ENCODE assay signal across 1 cellular context in the genomic region with DNA sequence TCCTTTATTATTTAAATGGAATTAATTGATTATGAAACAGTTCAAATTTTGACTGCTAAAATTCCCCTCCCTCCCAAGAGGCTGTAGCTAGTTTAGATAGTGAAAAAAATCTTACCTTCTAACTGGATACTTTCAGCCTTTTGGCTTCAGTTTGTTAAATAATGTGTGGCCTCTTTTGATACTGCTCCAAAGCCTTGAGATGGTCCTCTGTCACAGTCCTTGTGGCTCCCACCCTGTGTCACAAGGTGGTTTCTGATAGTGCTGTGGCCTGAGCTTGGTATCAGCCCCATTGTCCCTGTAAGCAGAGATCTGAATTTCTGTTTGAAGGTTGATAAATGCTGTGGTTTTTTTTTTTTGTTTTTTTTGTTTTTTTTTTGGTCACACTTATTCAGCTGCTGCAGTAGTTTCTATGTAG.
TF ChIP-seq lines count a peak whose summit lies in the region.

No MANE protein-coding gene starts in this region.

TF ChIP-seq in GM12878, 131 proteins besides CTCF, POLR2A, EP300 and RAD21 (continued from another document and continues in another):
- TF ChIP-seq, protein P1, sequence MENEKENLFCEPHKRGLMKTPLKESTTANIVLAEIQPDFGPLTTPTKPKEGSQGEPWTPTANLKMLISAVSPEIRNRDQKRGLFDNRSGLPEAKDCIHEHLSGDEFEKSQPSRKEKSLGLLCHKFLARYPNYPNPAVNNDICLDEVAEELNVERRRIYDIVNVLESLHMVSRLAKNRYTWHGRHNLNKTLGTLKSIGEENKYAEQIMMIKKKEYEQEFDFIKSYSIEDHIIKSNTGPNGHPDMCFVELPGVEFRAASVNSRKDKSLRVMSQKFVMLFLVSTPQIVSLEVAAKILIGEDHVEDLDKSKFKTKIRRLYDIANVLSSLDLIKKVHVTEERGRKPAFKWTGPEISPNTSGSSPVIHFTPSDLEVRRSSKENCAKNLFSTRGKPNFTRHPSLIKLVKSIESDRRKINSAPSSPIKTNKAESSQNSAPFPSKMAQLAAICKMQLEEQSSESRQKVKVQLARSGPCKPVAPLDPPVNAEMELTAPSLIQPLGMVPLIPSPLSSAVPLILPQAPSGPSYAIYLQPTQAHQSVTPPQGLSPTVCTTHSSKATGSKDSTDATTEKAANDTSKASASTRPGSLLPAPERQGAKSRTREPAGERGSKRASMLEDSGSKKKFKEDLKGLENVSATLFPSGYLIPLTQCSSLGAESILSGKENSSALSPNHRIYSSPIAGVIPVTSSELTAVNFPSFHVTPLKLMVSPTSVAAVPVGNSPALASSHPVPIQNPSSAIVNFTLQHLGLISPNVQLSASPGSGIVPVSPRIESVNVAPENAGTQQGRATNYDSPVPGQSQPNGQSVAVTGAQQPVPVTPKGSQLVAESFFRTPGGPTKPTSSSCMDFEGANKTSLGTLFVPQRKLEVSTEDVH (IDR thresholded peaks at IDR 0.05; ENCODE audit: low read depth, partially characterized antibody): no peak
- no peak for TF ChIP-seq TCF12 (IDR thresholded peaks at IDR 0.05; ENCODE audit: low read depth, low read length)
- TF ChIP-seq SMC3 (IDR thresholded peaks at IDR 0.05; ENCODE audit: borderline replicate concordance, low read length): no peak
- TF ChIP-seq SIX5 (IDR thresholded peaks at IDR 0.05; ENCODE audit: low read depth, low read length, severe bottlenecking): no peak
- TF ChIP-seq, protein P2, sequence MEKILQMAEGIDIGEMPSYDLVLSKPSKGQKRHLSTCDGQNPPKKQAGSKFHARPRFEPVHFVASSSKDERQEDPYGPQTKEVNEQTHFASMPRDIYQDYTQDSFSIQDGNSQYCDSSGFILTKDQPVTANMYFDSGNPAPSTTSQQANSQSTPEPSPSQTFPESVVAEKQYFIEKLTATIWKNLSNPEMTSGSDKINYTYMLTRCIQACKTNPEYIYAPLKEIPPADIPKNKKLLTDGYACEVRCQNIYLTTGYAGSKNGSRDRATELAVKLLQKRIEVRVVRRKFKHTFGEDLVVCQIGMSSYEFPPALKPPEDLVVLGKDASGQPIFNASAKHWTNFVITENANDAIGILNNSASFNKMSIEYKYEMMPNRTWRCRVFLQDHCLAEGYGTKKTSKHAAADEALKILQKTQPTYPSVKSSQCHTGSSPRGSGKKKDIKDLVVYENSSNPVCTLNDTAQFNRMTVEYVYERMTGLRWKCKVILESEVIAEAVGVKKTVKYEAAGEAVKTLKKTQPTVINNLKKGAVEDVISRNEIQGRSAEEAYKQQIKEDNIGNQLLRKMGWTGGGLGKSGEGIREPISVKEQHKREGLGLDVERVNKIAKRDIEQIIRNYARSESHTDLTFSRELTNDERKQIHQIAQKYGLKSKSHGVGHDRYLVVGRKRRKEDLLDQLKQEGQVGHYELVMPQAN (conservative IDR thresholded peaks at IDR 0.05): no peak
- TF ChIP-seq ZNF24 (IDR thresholded peaks at IDR 0.05): no peak
- TF ChIP-seq HDAC6 (IDR thresholded peaks at IDR 0.05; ENCODE audit: unreplicated experiment): no peak
- TF ChIP-seq BRCA1 (IDR thresholded peaks at IDR 0.05; ENCODE audit: low read depth, low read length): no peak
- TF ChIP-seq ZBED1 (IDR thresholded peaks at IDR 0.05; ENCODE audit: borderline replicate concordance): no peak
- TF ChIP-seq, protein P3, sequence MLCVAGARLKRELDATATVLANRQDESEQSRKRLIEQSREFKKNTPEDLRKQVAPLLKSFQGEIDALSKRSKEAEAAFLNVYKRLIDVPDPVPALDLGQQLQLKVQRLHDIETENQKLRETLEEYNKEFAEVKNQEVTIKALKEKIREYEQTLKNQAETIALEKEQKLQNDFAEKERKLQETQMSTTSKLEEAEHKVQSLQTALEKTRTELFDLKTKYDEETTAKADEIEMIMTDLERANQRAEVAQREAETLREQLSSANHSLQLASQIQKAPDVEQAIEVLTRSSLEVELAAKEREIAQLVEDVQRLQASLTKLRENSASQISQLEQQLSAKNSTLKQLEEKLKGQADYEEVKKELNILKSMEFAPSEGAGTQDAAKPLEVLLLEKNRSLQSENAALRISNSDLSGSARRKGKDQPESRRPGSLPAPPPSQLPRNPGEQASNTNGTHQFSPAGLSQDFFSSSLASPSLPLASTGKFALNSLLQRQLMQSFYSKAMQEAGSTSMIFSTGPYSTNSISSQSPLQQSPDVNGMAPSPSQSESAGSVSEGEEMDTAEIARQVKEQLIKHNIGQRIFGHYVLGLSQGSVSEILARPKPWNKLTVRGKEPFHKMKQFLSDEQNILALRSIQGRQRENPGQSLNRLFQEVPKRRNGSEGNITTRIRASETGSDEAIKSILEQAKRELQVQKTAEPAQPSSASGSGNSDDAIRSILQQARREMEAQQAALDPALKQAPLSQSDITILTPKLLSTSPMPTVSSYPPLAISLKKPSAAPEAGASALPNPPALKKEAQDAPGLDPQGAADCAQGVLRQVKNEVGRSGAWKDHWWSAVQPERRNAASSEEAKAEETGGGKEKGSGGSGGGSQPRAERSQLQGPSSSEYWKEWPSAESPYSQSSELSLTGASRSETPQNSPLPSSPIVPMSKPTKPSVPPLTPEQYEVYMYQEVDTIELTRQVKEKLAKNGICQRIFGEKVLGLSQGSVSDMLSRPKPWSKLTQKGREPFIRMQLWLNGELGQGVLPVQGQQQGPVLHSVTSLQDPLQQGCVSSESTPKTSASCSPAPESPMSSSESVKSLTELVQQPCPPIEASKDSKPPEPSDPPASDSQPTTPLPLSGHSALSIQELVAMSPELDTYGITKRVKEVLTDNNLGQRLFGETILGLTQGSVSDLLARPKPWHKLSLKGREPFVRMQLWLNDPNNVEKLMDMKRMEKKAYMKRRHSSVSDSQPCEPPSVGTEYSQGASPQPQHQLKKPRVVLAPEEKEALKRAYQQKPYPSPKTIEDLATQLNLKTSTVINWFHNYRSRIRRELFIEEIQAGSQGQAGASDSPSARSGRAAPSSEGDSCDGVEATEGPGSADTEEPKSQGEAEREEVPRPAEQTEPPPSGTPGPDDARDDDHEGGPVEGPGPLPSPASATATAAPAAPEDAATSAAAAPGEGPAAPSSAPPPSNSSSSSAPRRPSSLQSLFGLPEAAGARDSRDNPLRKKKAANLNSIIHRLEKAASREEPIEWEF (IDR thresholded peaks at IDR 0.05; ENCODE audit: insufficient replicate concordance, low read depth, low read length): no peak
- no peak for TF ChIP-seq ASH2L (IDR thresholded peaks at IDR 0.05; ENCODE audit: borderline replicate concordance, low read depth)
- TF ChIP-seq, protein P4, sequence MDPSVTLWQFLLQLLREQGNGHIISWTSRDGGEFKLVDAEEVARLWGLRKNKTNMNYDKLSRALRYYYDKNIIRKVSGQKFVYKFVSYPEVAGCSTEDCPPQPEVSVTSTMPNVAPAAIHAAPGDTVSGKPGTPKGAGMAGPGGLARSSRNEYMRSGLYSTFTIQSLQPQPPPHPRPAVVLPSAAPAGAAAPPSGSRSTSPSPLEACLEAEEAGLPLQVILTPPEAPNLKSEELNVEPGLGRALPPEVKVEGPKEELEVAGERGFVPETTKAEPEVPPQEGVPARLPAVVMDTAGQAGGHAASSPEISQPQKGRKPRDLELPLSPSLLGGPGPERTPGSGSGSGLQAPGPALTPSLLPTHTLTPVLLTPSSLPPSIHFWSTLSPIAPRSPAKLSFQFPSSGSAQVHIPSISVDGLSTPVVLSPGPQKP (IDR thresholded peaks at IDR 0.05; ENCODE audit: low read depth, low read length): no peak
- TF ChIP-seq, protein P5, sequence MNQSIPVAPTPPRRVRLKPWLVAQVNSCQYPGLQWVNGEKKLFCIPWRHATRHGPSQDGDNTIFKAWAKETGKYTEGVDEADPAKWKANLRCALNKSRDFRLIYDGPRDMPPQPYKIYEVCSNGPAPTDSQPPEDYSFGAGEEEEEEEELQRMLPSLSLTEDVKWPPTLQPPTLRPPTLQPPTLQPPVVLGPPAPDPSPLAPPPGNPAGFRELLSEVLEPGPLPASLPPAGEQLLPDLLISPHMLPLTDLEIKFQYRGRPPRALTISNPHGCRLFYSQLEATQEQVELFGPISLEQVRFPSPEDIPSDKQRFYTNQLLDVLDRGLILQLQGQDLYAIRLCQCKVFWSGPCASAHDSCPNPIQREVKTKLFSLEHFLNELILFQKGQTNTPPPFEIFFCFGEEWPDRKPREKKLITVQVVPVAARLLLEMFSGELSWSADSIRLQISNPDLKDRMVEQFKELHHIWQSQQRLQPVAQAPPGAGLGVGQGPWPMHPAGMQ (IDR thresholded peaks at IDR 0.05; ENCODE audit: borderline replicate concordance): no peak
- peak; percentile 61; the same call in 1 of the 2 replicates for TF ChIP-seq NBN (IDR thresholded peaks at IDR 0.05)
- no peak for TF ChIP-seq BMI1 (IDR thresholded peaks at IDR 0.05; ENCODE audit: borderline replicate concordance)
- TF ChIP-seq, protein P6, sequence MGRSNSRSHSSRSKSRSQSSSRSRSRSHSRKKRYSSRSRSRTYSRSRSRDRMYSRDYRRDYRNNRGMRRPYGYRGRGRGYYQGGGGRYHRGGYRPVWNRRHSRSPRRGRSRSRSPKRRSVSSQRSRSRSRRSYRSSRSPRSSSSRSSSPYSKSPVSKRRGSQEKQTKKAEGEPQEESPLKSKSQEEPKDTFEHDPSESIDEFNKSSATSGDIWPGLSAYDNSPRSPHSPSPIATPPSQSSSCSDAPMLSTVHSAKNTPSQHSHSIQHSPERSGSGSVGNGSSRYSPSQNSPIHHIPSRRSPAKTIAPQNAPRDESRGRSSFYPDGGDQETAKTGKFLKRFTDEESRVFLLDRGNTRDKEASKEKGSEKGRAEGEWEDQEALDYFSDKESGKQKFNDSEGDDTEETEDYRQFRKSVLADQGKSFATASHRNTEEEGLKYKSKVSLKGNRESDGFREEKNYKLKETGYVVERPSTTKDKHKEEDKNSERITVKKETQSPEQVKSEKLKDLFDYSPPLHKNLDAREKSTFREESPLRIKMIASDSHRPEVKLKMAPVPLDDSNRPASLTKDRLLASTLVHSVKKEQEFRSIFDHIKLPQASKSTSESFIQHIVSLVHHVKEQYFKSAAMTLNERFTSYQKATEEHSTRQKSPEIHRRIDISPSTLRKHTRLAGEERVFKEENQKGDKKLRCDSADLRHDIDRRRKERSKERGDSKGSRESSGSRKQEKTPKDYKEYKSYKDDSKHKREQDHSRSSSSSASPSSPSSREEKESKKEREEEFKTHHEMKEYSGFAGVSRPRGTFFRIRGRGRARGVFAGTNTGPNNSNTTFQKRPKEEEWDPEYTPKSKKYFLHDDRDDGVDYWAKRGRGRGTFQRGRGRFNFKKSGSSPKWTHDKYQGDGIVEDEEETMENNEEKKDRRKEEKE (IDR thresholded peaks at IDR 0.05): no peak
- no peak for TF ChIP-seq TBL1XR1 (IDR thresholded peaks at IDR 0.05; ENCODE audit: low read depth, low read length)
- TF ChIP-seq TAF1 (IDR thresholded peaks at IDR 0.05; ENCODE audit: borderline replicate concordance, low read depth, low read length): no peak
- TF ChIP-seq RUNX3 (IDR thresholded peaks at IDR 0.05; ENCODE audit: low read length): peak; percentile 22; the same call in 1 of the 2 replicates
- TF ChIP-seq EED (IDR thresholded peaks at IDR 0.05; ENCODE audit: low read depth): no peak
- TF ChIP-seq SMAD5 (IDR thresholded peaks at IDR 0.05; ENCODE audit: low read depth): no peak
- no peak for TF ChIP-seq ZNF207 (IDR thresholded peaks at IDR 0.05; ENCODE audit: borderline replicate concordance)
- no peak for TF ChIP-seq CBX3 (IDR thresholded peaks at IDR 0.05; ENCODE audit: borderline replicate concordance, low read depth)
- TF ChIP-seq CBFB (IDR thresholded peaks at IDR 0.05; ENCODE audit: low read depth): no peak
- TF ChIP-seq, protein P7, sequence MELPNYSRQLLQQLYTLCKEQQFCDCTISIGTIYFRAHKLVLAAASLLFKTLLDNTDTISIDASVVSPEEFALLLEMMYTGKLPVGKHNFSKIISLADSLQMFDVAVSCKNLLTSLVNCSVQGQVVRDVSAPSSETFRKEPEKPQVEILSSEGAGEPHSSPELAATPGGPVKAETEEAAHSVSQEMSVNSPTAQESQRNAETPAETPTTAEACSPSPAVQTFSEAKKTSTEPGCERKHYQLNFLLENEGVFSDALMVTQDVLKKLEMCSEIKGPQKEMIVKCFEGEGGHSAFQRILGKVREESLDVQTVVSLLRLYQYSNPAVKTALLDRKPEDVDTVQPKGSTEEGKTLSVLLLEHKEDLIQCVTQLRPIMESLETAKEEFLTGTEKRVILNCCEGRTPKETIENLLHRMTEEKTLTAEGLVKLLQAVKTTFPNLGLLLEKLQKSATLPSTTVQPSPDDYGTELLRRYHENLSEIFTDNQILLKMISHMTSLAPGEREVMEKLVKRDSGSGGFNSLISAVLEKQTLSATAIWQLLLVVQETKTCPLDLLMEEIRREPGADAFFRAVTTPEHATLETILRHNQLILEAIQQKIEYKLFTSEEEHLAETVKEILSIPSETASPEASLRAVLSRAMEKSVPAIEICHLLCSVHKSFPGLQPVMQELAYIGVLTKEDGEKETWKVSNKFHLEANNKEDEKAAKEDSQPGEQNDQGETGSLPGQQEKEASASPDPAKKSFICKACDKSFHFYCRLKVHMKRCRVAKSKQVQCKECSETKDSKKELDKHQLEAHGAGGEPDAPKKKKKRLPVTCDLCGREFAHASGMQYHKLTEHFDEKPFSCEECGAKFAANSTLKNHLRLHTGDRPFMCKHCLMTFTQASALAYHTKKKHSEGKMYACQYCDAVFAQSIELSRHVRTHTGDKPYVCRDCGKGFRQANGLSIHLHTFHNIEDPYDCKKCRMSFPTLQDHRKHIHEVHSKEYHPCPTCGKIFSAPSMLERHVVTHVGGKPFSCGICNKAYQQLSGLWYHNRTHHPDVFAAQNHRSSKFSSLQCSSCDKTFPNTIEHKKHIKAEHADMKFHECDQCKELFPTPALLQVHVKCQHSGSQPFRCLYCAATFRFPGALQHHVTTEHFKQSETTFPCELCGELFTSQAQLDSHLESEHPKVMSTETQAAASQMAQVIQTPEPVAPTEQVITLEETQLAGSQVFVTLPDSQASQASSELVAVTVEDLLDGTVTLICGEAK (IDR thresholded peaks at IDR 0.05; ENCODE audit: borderline replicate concordance): no peak
- TF ChIP-seq, protein P8, sequence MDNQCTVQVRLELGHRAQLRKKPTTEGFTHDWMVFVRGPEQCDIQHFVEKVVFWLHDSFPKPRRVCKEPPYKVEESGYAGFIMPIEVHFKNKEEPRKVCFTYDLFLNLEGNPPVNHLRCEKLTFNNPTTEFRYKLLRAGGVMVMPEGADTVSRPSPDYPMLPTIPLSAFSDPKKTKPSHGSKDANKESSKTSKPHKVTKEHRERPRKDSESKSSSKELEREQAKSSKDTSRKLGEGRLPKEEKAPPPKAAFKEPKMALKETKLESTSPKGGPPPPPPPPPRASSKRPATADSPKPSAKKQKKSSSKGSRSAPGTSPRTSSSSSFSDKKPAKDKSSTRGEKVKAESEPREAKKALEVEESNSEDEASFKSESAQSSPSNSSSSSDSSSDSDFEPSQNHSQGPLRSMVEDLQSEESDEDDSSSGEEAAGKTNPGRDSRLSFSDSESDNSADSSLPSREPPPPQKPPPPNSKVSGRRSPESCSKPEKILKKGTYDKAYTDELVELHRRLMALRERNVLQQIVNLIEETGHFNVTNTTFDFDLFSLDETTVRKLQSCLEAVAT (IDR thresholded peaks at IDR 0.05): peak; percentile 58; the same call in 1 of the 2 replicates
- TF ChIP-seq, protein P9, sequence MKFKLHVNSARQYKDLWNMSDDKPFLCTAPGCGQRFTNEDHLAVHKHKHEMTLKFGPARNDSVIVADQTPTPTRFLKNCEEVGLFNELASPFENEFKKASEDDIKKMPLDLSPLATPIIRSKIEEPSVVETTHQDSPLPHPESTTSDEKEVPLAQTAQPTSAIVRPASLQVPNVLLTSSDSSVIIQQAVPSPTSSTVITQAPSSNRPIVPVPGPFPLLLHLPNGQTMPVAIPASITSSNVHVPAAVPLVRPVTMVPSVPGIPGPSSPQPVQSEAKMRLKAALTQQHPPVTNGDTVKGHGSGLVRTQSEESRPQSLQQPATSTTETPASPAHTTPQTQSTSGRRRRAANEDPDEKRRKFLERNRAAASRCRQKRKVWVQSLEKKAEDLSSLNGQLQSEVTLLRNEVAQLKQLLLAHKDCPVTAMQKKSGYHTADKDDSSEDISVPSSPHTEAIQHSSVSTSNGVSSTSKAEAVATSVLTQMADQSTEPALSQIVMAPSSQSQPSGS (IDR thresholded peaks at IDR 0.05; ENCODE audit: low read length): no peak
